9 cellular contexts compared by ENCODE assay signal in genomic region chr20:37543828-37544227, GRCh38. TPM values are rescaled to one million over a fixed set of nuclear protein-coding genes. Genes with fewer than 3 reads are reported as not detected.
DNase-seq lines count a peak whose midpoint lies in the region; TF ChIP-seq lines count a peak whose summit lies in the region.
"Had no signal": no experiment of that assay in that cellular context is flagged by ENCODE, and none has a peak within 500 bp of the region (broad histone marks: within the 10 kb centered on the region; RNA-seq: fewer than 3 reads in every experiment).

No MANE protein-coding gene starts in this region.

- TF ChIP-seq CTCF in NB4 (IDR thresholded peaks at IDR 0.05; ENCODE audit: low read depth, low read length) (peak; percentile 34), cardiac fibroblast (IDR thresholded peaks at IDR 0.05; ENCODE audit: low read depth, low read length) (peak; percentile 50), neural crest cell (conservative IDR thresholded peaks at IDR 0.05) (peak; percentile 60)

- DNase-seq in NCI-H1105 treated with DMSO at 0.1 percent for 48 hours (lab: John Stamatoyannopoulos, UW) (peak; percentile 3), NCI-H1105 (lab: John Stamatoyannopoulos, UW) (no peak), NB4 (ENCODE audit: low read depth) (peak; percentile 50), cardiac fibroblast (ENCODE audit: low read depth in 2 of 2) (peak; percentile 59 to 66), neural crest cell (ENCODE audit: low read depth, low spot score) (no peak), GM19240 (ENCODE audit: insufficient read length, low spot score) (no peak), activated gamma-delta T cell (lab: John Stamatoyannopoulos, UW) (no peak), mucosa of gallbladder (ENCODE audit: low spot score) (no peak)

- no peaks in the 10 kb centered on the region for H3K27me3 Mint-ChIP-seq in neural crest cell (ENCODE audit: low read depth)

- H3K27ac Mint-ChIP-seq in neural crest cell (ENCODE audit: unreplicated experiment), result no peak overlapping the region

- H3K36me3 Mint-ChIP-seq in neural crest cell (ENCODE audit: low read depth), result no peaks in the 10 kb centered on the region

- no peaks in the 10 kb centered on the region for H3K9me3 Mint-ChIP-seq in neural crest cell

- H3K4me3 ChIP-seq in NB4 (ENCODE audit: low read depth, low read length), result no peak overlapping the region
- H3K4me3 ChIP-seq in cardiac fibroblast (replicated peaks in 1 of 2; ENCODE audit: low read depth in 2 of 2, low read length in 2 of 2), result no peak overlapping the region

- H3K4me3 Mint-ChIP-seq in neural crest cell, result no peak overlapping the region

- peaks cover 12% of the 10 kb centered on the region for H3K4me1 Mint-ChIP-seq in neural crest cell

- no peak for TF ChIP-seq POLR2A in NB4 (IDR thresholded peaks at IDR 0.05; ENCODE audit: extremely low read depth, insufficient read length)

RNA-seq across cellular contexts. Expression of gene BLCAP, which starts 16.2 kb away (rescaled TPM):
- 43.2 and 44.2 TPM in 2 replicates for total RNA-seq in neural crest cell
- 90.3 TPM for total RNA-seq in mucosa of gallbladder

RNA-seq across cellular contexts. Expression of gene NNAT, which starts 22.8 kb away (rescaled TPM):
- total RNA-seq in neural crest cell (113 and 119 TPM in 2 replicates), mucosa of gallbladder (6.3 TPM)
- total RNA-seq: lung microvascular endothelial cell had no signal

Comparison
In these comparisons a context has a peak if more than half of its experiments do, and no peak if none do; other contexts are left out.
1. DNase-seq: peak in NCI-H1105 treated with DMSO at 0.1 percent for 48 hours (single experiment), NB4 (single experiment) and cardiac fibroblast (2 of 2); none in NCI-H1105 (single experiment), neural crest cell (single experiment), GM19240 (single experiment), activated gamma-delta T cell (single experiment) and mucosa of gallbladder (single experiment).
2. RNA of gene NNAT, which starts 22.8 kb away (total RNA-seq): 113 to 119 TPM in neural crest cell; 6.3 TPM in mucosa of gallbladder (single experiment); every median in the first group is over 10 times any median in the second.
3. Peak in every context shown above with its lines, with median percentiles within 50 percentile points of each other: CTCF ChIP-seq.